In the genomic region with DNA sequence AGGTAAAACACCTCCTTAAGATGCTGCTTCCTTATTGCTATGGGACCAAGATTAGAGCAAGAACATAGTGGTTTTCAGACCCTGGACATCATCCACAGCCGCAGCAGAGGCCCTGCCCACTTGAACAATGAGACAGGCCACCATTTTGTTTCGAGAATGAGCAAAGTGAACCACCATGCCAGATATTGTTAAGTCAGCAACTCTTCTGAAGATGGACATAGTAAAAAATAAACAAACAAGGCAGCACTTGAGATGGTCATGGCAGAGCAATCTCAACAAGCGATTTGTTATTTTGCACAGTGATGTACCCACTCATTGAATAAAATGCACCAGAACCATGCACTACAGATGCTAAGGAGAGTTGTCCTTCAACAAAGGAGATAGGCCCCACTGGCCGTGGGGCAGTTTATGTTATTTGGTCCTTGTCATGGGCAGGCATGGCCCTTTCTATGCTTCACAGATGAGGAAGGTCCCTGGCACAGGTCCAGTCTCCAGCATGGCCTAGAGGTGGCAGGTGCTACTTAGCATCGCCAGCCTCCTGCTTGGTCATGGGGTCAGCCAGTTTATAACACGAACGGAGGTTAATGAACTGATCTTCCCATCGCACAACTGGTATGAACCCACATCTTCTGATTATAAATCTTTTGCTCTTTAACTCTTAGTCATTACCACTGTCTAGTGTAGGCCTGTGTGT, we compare ENCODE assay signal across 20 cellular contexts. TPM values are rescaled to one million over a fixed set of nuclear protein-coding genes. Genes with fewer than 3 reads are reported as not detected.
A peak's percentile ranks its signal among the peaks of the same experiment; 100 is the strongest.
DNase-seq lines count a peak whose midpoint lies in the region; ATAC-seq, FAIRE-seq and TF ChIP-seq lines count a peak whose summit lies in the region.
"Had no signal": no experiment of that assay in that cellular context is flagged by ENCODE, and none has a peak within 500 bp of the region (broad histone marks: within the 10 kb centered on the region; RNA-seq: fewer than 3 reads in every experiment).

No MANE protein-coding gene starts in this region.

- no peaks in the 10 kb centered on the region for H3K9me3 ChIP-seq in Peyer's patch
- H3K9me3 ChIP-seq: lower lobe of right lung, MG63, tibial artery had no signal

- H3K9me3 Mint-ChIP-seq in activated naive CD8-positive, alpha-beta T cell (ENCODE audit: low read depth): no peaks in the 10 kb centered on the region
- no peaks in the 10 kb centered on the region for H3K9me3 Mint-ChIP-seq in stimulated activated effector memory CD8-positive, alpha-beta T cell treated with anti-CD3 and anti-CD28 coated beads, Interleukin-12 subunit alpha, Interleukin-12 subunit beta, amount 100 ng/mL, for 72 hours
- H3K9me3 Mint-ChIP-seq: neural crest cell had no signal

- H3K4me3 Mint-ChIP-seq in activated naive CD8-positive, alpha-beta T cell: peak overlapping the region; percentile 80
- H3K4me3 Mint-ChIP-seq in stimulated activated effector memory CD8-positive, alpha-beta T cell treated with anti-CD3 and anti-CD28 coated beads, Interleukin-12 subunit alpha, Interleukin-12 subunit beta, amount 100 ng/mL, for 72 hours: peak overlapping the region; percentile 69
- H3K4me3 Mint-ChIP-seq: neural crest cell had no signal

- H3K36me3 ChIP-seq in Peyer's patch: no peaks in the 10 kb centered on the region
- H3K36me3 ChIP-seq: MG63, tibial artery had no signal

- no peak for ATAC-seq in stimulated activated effector memory CD8-positive, alpha-beta T cell treated with anti-CD3 and anti-CD28 coated beads, Interleukin-12 subunit alpha, Interleukin-12 subunit beta, amount 100 ng/mL, for 72 hours
- ATAC-seq: lower lobe of right lung had no signal

- TF ChIP-seq CTCF in Peyer's patch (IDR thresholded peaks at IDR 0.05): no peak

- peak overlapping the region in 2 of 4 donors; percentile 66 to 76 for H3K27ac ChIP-seq in Peyer's patch
- H3K27ac ChIP-seq: epithelial cell of prostate, lower lobe of right lung, tibial artery had no signal

- TF ChIP-seq POLR2A in Peyer's patch (IDR thresholded peaks at IDR 0.05): no peak

- H3K4me3 ChIP-seq in Peyer's patch: no peak overlapping the region
- H3K4me3 ChIP-seq: lower lobe of right lung, MG63, tibial artery had no signal

- peaks cover 95% of the 10 kb centered on the region for H3K4me1 Mint-ChIP-seq in activated naive CD8-positive, alpha-beta T cell (ENCODE audit: low read depth)
- peaks cover 92% of the 10 kb centered on the region for H3K4me1 Mint-ChIP-seq in stimulated activated effector memory CD8-positive, alpha-beta T cell treated with anti-CD3 and anti-CD28 coated beads, Interleukin-12 subunit alpha, Interleukin-12 subunit beta, amount 100 ng/mL, for 72 hours

- DNase-seq in activated CD8-positive, alpha-beta memory T cell treated with anti-CD3 and anti-CD28 coated beads, Interleukin-2, amount 50 U/mL, for 48 hours: peak; percentile 65
- DNase-seq in activated CD8-positive, alpha-beta memory T cell treated with anti-CD3 and anti-CD28 coated beads, Interleukin-2, amount 50 U/mL, for 4 hours: no peak
- DNase-seq in GM19239 (ENCODE audit: insufficient read length, low spot score): no peak
- peak in 1 of 2 donors; percentile 52 for DNase-seq in stimulated activated effector memory CD8-positive, alpha-beta T cell treated with anti-CD3 and anti-CD28 coated beads, Interleukin-12 subunit alpha, Interleukin-12 subunit beta, amount 100 ng/mL, for 72 hours (ENCODE audit: low spot score in 2 of 2)
- no peak for DNase-seq in middle frontal gyrus (ENCODE audit: extremely low spot score, low spot score)
- no peak for DNase-seq in GM19240 (ENCODE audit: insufficient read length, low spot score)
- DNase-seq in Peyer's patch: no peak
- DNase-seq: amniotic stem cell, GOT3, lower lobe of right lung, MG63, NCI-H1930, NCI-H774, T1000, tibial artery had no signal

- no peaks in the 10 kb centered on the region for H3K27me3 Mint-ChIP-seq in activated naive CD8-positive, alpha-beta T cell

- H3K4me1 ChIP-seq in Peyer's patch: peaks cover 0 to 17% (median 4%) of the 10 kb centered on the region in 4 donors
- H3K4me1 ChIP-seq: tibial artery had no signal

- FAIRE-seq in GM19239 (lab: Jason Lieb, UNC): peak; percentile 11

- peak overlapping the region; percentile 95 for H3K27ac Mint-ChIP-seq in activated naive CD8-positive, alpha-beta T cell
- H3K27ac Mint-ChIP-seq in stimulated activated effector memory CD8-positive, alpha-beta T cell treated with anti-CD3 and anti-CD28 coated beads, Interleukin-12 subunit alpha, Interleukin-12 subunit beta, amount 100 ng/mL, for 72 hours: no peak overlapping the region

- H3K36me3 Mint-ChIP-seq in activated naive CD8-positive, alpha-beta T cell: peaks cover 42% of the 10 kb centered on the region
- H3K36me3 Mint-ChIP-seq in stimulated activated effector memory CD8-positive, alpha-beta T cell treated with anti-CD3 and anti-CD28 coated beads, Interleukin-12 subunit alpha, Interleukin-12 subunit beta, amount 100 ng/mL, for 72 hours: no peaks in the 10 kb centered on the region

- H3K27me3 ChIP-seq in Peyer's patch: no peaks in the 10 kb centered on the region
- H3K27me3 ChIP-seq: MG63 had no signal

RNA-seq across cellular contexts. Expression of a gene that starts 44.1 kb away (rescaled TPM):
- total RNA-seq in Peyer's patch: 100 to 1,000 TPM in 1 of 4 donors, 10 to 100 TPM in 3; 25.3 to 108 (median 31.7) TPM
- total RNA-seq: chondrocyte, renal cortical epithelial cell had no signal
